In the genomic region with DNA sequence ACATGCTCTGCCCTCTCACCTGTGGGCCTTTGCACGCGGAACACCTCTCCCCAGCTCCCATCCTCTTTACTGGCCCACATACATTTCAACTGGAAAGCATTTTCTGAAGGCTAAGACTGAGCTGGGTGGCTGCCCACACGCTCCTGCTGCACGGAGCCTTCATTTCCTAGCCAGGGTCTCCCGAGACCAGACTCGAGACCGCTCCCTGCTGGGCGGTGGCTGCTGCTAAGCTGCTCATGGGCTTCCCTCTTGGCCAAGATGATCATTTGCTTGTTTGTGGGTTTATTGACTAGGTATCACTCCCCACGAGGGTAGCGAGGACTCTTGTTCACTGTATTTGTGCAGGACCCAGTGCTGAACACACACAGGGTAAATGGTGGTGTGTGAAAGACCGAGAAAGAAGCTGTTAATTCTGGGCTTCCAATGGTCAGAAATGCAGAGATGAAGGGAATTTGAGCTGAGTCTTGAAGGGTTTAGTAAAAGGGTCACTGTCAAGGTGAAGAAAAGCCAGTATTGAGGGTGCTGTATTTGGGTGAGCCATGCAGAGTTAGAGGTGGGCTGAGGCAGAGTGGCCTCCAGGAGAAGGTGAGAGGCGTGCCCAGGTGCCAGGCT, we compare ENCODE assay signal across 8 cellular contexts. TPM values are rescaled to one million over a fixed set of nuclear protein-coding genes. Genes with fewer than 3 reads are reported as not detected.
DNase-seq lines count a peak whose midpoint lies in the region; ATAC-seq lines count a peak whose summit lies in the region.

No MANE protein-coding gene starts in this region.

- H3K9me3 ChIP-seq in mesodermal cell (ENCODE audit: control insufficient read depth, low read length): no peaks in the 10 kb centered on the region

- H3K4me1 Mint-ChIP-seq in activated CD8-positive, alpha-beta T cell treated with anti-CD3 and anti-CD28 coated beads, Interleukin-2, amount 10 ng/mL, durations not matched to agents 7 days and 5 days (ENCODE audit: low read depth): peaks cover 28% of the 10 kb centered on the region
- peaks cover 21% of the 10 kb centered on the region in 2 donors for H3K4me1 Mint-ChIP-seq in effector memory CD8-positive, alpha-beta T cell (ENCODE audit: low read depth in 2 of 2)

- peaks cover 24% of the 10 kb centered on the region for H3K36me3 Mint-ChIP-seq in activated CD8-positive, alpha-beta T cell treated with anti-CD3 and anti-CD28 coated beads, Interleukin-2, amount 10 ng/mL, durations not matched to agents 7 days and 5 days (ENCODE audit: low read depth)
- peaks cover 21% of the 10 kb centered on the region for H3K36me3 Mint-ChIP-seq in effector memory CD8-positive, alpha-beta T cell (ENCODE audit: insufficient read depth)

- H3K27ac Mint-ChIP-seq in activated CD8-positive, alpha-beta T cell treated with anti-CD3 and anti-CD28 coated beads, Interleukin-2, amount 10 ng/mL, durations not matched to agents 7 days and 5 days: peak overlapping the region; percentile 94
- peak overlapping the region; percentile 82 to 93 for H3K27ac Mint-ChIP-seq in effector memory CD8-positive, alpha-beta T cell

- H3K27ac ChIP-seq in mesodermal cell (ENCODE audit: low read depth, low read length, severe bottlenecking): peak overlapping the region; percentile 97

- DNase-seq in EL (peak; percentile 69), H7 (peak; percentile 93), NCI-H526 treated with DMSO at 0.1 percent for 48 hours (lab: John Stamatoyannopoulos, UW) (peak; percentile 6)
- DNase-seq in activated CD8-positive, alpha-beta T cell treated with anti-CD3 and anti-CD28 coated beads, Interleukin-2, amount 10 ng/mL, durations not matched to agents 7 days and 5 days: peak; percentile 84
- DNase-seq in effector memory CD8-positive, alpha-beta T cell: peak; percentile 62 to 65 (median 64)
- peak; percentile 51 for DNase-seq in stimulated activated CD8-positive, alpha-beta memory T cell treated with anti-CD3 and anti-CD28 coated beads, Interleukin-12 subunit alpha, Interleukin-12 subunit beta, amount 100 ng/mL, for 4 hours (ENCODE audit: low read depth)

- H3K36me3 ChIP-seq in H7 (replicated peaks; ENCODE audit: control insufficient read depth, insufficient read depth, low read length) (peaks cover 12% of the 10 kb centered on the region), mesodermal cell (ENCODE audit: control insufficient read depth, insufficient read depth, low read length) (peaks cover 44% of the 10 kb centered on the region)

- CTCF ChIA-PET in activated CD8-positive, alpha-beta T cell treated with anti-CD3 and anti-CD28 coated beads, Interleukin-2, amount 10 ng/mL, durations not matched to agents 7 days and 5 days (lab: Charles Lee): interaction anchor here (0.6 to 2.9 kb wide), 21 partner anchors 11 to 383 kb away, joined by 3 to 42 read pairs (median 4); partner anchors contain the start of genes APRT and ZNF778

- 20 to 21% methylated on average over 11 to 12 of the region's 12 CpGs for WGBS in mesodermal cell (ENCODE audit: insufficient coverage in 2 of 2), 2 experiments

- H3K4me3 ChIP-seq in H7 (ENCODE audit: insufficient read depth, low read depth, low read length) (peak overlapping the region; percentile 88), mesodermal cell (ENCODE audit: extremely low read depth, insufficient read depth, low read length, poor library complexity, severe bottlenecking) (peak overlapping the region; percentile 93)

- POLR2A ChIA-PET in activated CD8-positive, alpha-beta T cell treated with anti-CD3 and anti-CD28 coated beads, Interleukin-2, amount 10 ng/mL, durations not matched to agents 7 days and 5 days (lab: Charles Lee): interaction anchor here (0.8 to 2.7 kb wide), 6 partner anchors 11 to 77 kb away, joined by 3 to 11 read pairs (median 6); partner anchors contain the start of gene APRT

- peak; percentile 71 for ATAC-seq in activated CD8-positive, alpha-beta T cell treated with anti-CD3 and anti-CD28 coated beads, Interleukin-2, amount 10 ng/mL, durations not matched to agents 7 days and 5 days
- ATAC-seq in effector memory CD8-positive, alpha-beta T cell (replicated peaks): peak; percentile 54
- no peak for ATAC-seq in GM19328 (IDR thresholded peaks at IDR 0.05; ENCODE audit: unreplicated experiment)

- H3K27me3 Mint-ChIP-seq in activated CD8-positive, alpha-beta T cell treated with anti-CD3 and anti-CD28 coated beads, Interleukin-2, amount 10 ng/mL, durations not matched to agents 7 days and 5 days (ENCODE audit: low read depth): no peaks in the 10 kb centered on the region
- no peaks in the 10 kb centered on the region for H3K27me3 Mint-ChIP-seq in effector memory CD8-positive, alpha-beta T cell

- peaks cover 12% of the 10 kb centered on the region for H3K4me1 ChIP-seq in mesodermal cell (ENCODE audit: control insufficient read depth, insufficient read depth, low read length, poor library complexity, severe bottlenecking)

- H3K9me3 Mint-ChIP-seq in activated CD8-positive, alpha-beta T cell treated with anti-CD3 and anti-CD28 coated beads, Interleukin-2, amount 10 ng/mL, durations not matched to agents 7 days and 5 days (ENCODE audit: insufficient read depth): no peaks in the 10 kb centered on the region
- H3K9me3 Mint-ChIP-seq in effector memory CD8-positive, alpha-beta T cell: no peaks in the 10 kb centered on the region

- peak overlapping the region; percentile 97 for H3K4me3 Mint-ChIP-seq in activated CD8-positive, alpha-beta T cell treated with anti-CD3 and anti-CD28 coated beads, Interleukin-2, amount 10 ng/mL, durations not matched to agents 7 days and 5 days
- H3K4me3 Mint-ChIP-seq in effector memory CD8-positive, alpha-beta T cell: peak overlapping the region; percentile 96 to 98

- no peaks in the 10 kb centered on the region for H3K27me3 ChIP-seq in H7 (ENCODE audit: control insufficient read depth, insufficient read depth, low read length)

RNA-seq across cellular contexts. Expression of gene TRAPPC2L, which starts 0.9 kb away (rescaled TPM):
- total RNA-seq in H7 (2014; rRNA removed; shearing (Covaris generic)): 56.2 and 56.6 TPM in 2 replicates
- 10 to 100 TPM; 61.2 to 65.3 TPM for total RNA-seq in activated CD8-positive, alpha-beta T cell treated with anti-CD3 and anti-CD28 coated beads, Interleukin-2, amount 10 ng/mL, durations not matched to agents 7 days and 5 days
- 72.3 TPM for polyA plus RNA-seq in mesodermal cell (2013, experiment 1 of 2)
- 86.7 TPM for polyA plus RNA-seq in mesodermal cell (2013, experiment 2 of 2)

RNA-seq across cellular contexts. Expression of gene GALNS, which starts 1.1 kb away (rescaled TPM):
- total RNA-seq in H7 (2014; rRNA removed; shearing (Covaris generic)): 6.7 and 17.1 TPM in 2 replicates
- total RNA-seq in activated CD8-positive, alpha-beta T cell treated with anti-CD3 and anti-CD28 coated beads, Interleukin-2, amount 10 ng/mL, durations not matched to agents 7 days and 5 days: 10 to 100 TPM; 31.1 to 33.3 TPM
- polyA plus RNA-seq in mesodermal cell (2013, experiment 1 of 2): 12.8 TPM
- 11.8 TPM for polyA plus RNA-seq in mesodermal cell (2013, experiment 2 of 2)

RNA-seq across cellular contexts. Expression of gene PABPN1L, which starts 8.6 kb away (rescaled TPM):
- total RNA-seq in H7 (2014; rRNA removed; shearing (Covaris generic)): not detected in 2 replicates
- total RNA-seq in activated CD8-positive, alpha-beta T cell treated with anti-CD3 and anti-CD28 coated beads, Interleukin-2, amount 10 ng/mL, durations not matched to agents 7 days and 5 days: not detected
- not detected for polyA plus RNA-seq in mesodermal cell (2013, experiment 1 of 2)
- not detected for polyA plus RNA-seq in mesodermal cell (2013, experiment 2 of 2)

RNA-seq across cellular contexts. Expression of gene APRT, which starts 46.1 kb away (rescaled TPM):
- total RNA-seq in H7 (2014; rRNA removed; shearing (Covaris generic)): 526 and 633 TPM in 2 replicates
- 100 to 1,000 TPM; 140 to 141 TPM for total RNA-seq in activated CD8-positive, alpha-beta T cell treated with anti-CD3 and anti-CD28 coated beads, Interleukin-2, amount 10 ng/mL, durations not matched to agents 7 days and 5 days
- polyA plus RNA-seq in mesodermal cell (2013, experiment 1 of 2): 112 TPM
- 94.0 TPM for polyA plus RNA-seq in mesodermal cell (2013, experiment 2 of 2)

RNA-seq across cellular contexts. Expression of gene CDT1, which starts 54.2 kb away (rescaled TPM):
- total RNA-seq in H7 (2014; rRNA removed; shearing (Covaris generic)): 120 and 176 TPM in 2 replicates
- 100 to 1,000 TPM; 126 to 132 TPM for total RNA-seq in activated CD8-positive, alpha-beta T cell treated with anti-CD3 and anti-CD28 coated beads, Interleukin-2, amount 10 ng/mL, durations not matched to agents 7 days and 5 days
- 23.4 TPM for polyA plus RNA-seq in mesodermal cell (2013, experiment 1 of 2)
- polyA plus RNA-seq in mesodermal cell (2013, experiment 2 of 2): 24.0 TPM

Comparison
In these comparisons a context has a peak if more than half of its experiments do, and no peak if none do; other contexts are left out.
1. DNase-seq: peak in every context shown above with its lines; median percentile 93 in H7; 84 in activated CD8-positive, alpha-beta T cell treated with anti-CD3 and anti-CD28 coated beads, Interleukin-2, amount 10 ng/mL, durations not matched to agents 7 days and 5 days; 69 in EL; 64 in effector memory CD8-positive, alpha-beta T cell; 51 in stimulated activated CD8-positive, alpha-beta memory T cell treated with anti-CD3 and anti-CD28 coated beads, Interleukin-12 subunit alpha, Interleukin-12 subunit beta, amount 100 ng/mL, for 4 hours; 6 in NCI-H526 treated with DMSO at 0.1 percent for 48 hours.